In genomic region chr2:171018522-171018921, GRCh38 we compare ENCODE assay signal across 1 cellular context.
TF ChIP-seq lines count a peak whose summit lies in the region.

No MANE protein-coding gene starts in this region.

TF ChIP-seq in K562, 482 proteins besides CTCF, POLR2A, EP300 and RAD21 (continued from another document):
- TF ChIP-seq POLR3G (IDR thresholded peaks at IDR 0.05; ENCODE audit: extremely low read depth, insufficient read length, insufficient replicate concordance), result no peak
- TF ChIP-seq DEAF1 (CRISPR knock-in tag; IDR thresholded peaks at IDR 0.05), result no peak
- TF ChIP-seq PCBP2 (IDR thresholded peaks at IDR 0.05; ENCODE audit: low read depth, low read length, poor library complexity, severe bottlenecking), result no peak
- TF ChIP-seq POLR2H (tag; IDR thresholded peaks at IDR 0.05; ENCODE audit: low read depth), result no peak
- TF ChIP-seq NCOA4 (IDR thresholded peaks at IDR 0.05; ENCODE audit: partially characterized antibody), result no peak
TF ChIP-seq in K562: peak in this region for 0.
